Comparison of ENCODE assay signal across 8 cellular contexts in genomic region chr2:202033317-202034248, GRCh38. TPM values are rescaled to one million over a fixed set of nuclear protein-coding genes. Genes with fewer than 3 reads are reported as not detected.
DNase-seq lines count a peak whose midpoint lies in the region; ATAC-seq, FAIRE-seq and TF ChIP-seq lines count a peak whose summit lies in the region.

FZD7 (plus strand) TSS chr2:202033855; CDS start chr2:202034648, 793 bp downstream.

- H3K4me1 Mint-ChIP-seq in CD14-positive monocyte = peaks cover 17% of the 10 kb centered on the region
- H3K4me1 Mint-ChIP-seq in endothelial cell (ENCODE audit: unreplicated experiment) = peaks cover 26% of the 10 kb centered on the region

- peaks cover 37 to 52% (median 49%) of the 10 kb centered on the region in 3 donors for H3K27me3 Mint-ChIP-seq in CD14-positive monocyte (ENCODE audit: low read depth in 3 of 3)
- H3K27me3 Mint-ChIP-seq in endothelial cell (ENCODE audit: unreplicated experiment) = peaks cover 14% of the 10 kb centered on the region

- intact Hi-C loops in CD14-positive monocyte (cut with micrococcal nuclease) = no loop called here

- H3K4me3 Mint-ChIP-seq in CD14-positive monocyte (peak within 1 kb of the TSS; percentile 90 to 95), endothelial cell (ENCODE audit: unreplicated experiment) (peak within 1 kb of the TSS; percentile 98)

- TF ChIP-seq CTCF in CD14-positive monocyte (IDR thresholded peaks at IDR 0.05) = no peak
- no peak for TF ChIP-seq CTCF in endothelial cell (IDR thresholded peaks at IDR 0.05; ENCODE audit: unreplicated experiment)

- H3K27ac Mint-ChIP-seq in CD14-positive monocyte (peak within 1 kb of the TSS in 3 of 7 donors; percentile 41 to 72 (median 54)), endothelial cell (ENCODE audit: unreplicated experiment) (peak within 1 kb of the TSS; percentile 99)

- ATAC-seq in HG03442 (IDR thresholded peaks at IDR 0.05; ENCODE audit: unreplicated experiment) = peak; percentile 74

- peaks cover 8 to 11% of the 10 kb centered on the region in 2 donors for H3K36me3 Mint-ChIP-seq in CD14-positive monocyte
- H3K36me3 Mint-ChIP-seq in endothelial cell (ENCODE audit: low read depth, unreplicated experiment) = peaks cover 3% of the 10 kb centered on the region

- DNase-seq in CD14-positive monocyte (ENCODE audit: low spot score) (peak; percentile 72), GM19239 (ENCODE audit: insufficient read length, low spot score) (peak; percentile 87), NOMO-1 (lab: John Stamatoyannopoulos, UW; ENCODE audit: unreplicated experiment in 2 of 2) (peak; percentile 78 to 91), endothelial cell (ENCODE audit: low spot score) (peak; percentile 94), midbrain (lab: John Stamatoyannopoulos, UW) (peak; percentile 88)
- DNase-seq in activated CD8-positive, alpha-beta memory T cell treated with anti-CD3 and anti-CD28 coated beads, Interleukin-2, amount 50 U/mL, for 4 hours = peak; percentile 81
- DNase-seq in stimulated activated CD8-positive, alpha-beta memory T cell treated with anti-CD3 and anti-CD28 coated beads, Interleukin-15, amount 100 ng/mL, for 4 hours (ENCODE audit: low read depth in 2 of 2) = peak; percentile 58 to 69

- peak; percentile 81 for FAIRE-seq in GM19239 (lab: Jason Lieb, UNC)

- peaks cover 0 to 12% (median 9%) of the 10 kb centered on the region in 7 donors for H3K9me3 Mint-ChIP-seq in CD14-positive monocyte
- no peaks in the 10 kb centered on the region for H3K9me3 Mint-ChIP-seq in endothelial cell (ENCODE audit: unreplicated experiment)

RNA-seq across cellular contexts. Expression of gene FZD7, which starts in this region (rescaled TPM):
- polyA plus RNA-seq in CD14-positive monocyte = under 1 TPM in 1 of 2 donors, not detected in 1; 0.05 TPM
- total RNA-seq in endothelial cell (ENCODE audit: unreplicated experiment) = 42.2 TPM

Comparison
In these comparisons a context has a peak if more than half of its experiments do, and no peak if none do; other contexts are left out.
1. Peak in every context shown above with its lines: DNase-seq and ATAC-seq.
2. Peak in DNase-seq in CD14-positive monocyte; RNA of the gene not detected or under 1 TPM.